Comparison of ENCODE assay signal across 9 cellular contexts in the genomic region with DNA sequence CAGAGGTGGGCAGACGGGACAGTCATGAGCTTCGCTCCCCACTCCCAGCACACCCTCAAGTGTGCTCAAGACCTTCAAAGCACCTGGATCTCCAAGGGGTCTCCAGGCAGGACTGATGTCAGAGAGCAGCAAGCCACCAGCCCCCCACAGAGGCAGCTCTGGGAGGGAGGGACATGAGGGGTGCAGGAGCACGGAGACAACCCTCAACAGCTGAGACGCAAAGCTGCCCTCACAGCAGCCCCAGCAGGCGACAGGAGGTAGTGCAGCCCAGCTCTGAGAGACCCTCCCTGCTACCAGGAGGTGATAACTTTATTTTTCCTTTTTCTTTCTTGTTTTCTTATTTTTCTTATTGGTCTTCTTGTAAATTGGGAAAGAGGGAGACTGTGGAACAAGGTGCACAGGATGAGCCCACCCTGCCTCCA. TPM values are rescaled to one million over a fixed set of nuclear protein-coding genes. Genes with fewer than 3 reads are reported as not detected.
DNase-seq lines count a peak whose midpoint lies in the region; ATAC-seq and TF ChIP-seq lines count a peak whose summit lies in the region.
"Had no signal": no experiment of that assay in that cellular context is flagged by ENCODE, and none has a peak within 500 bp of the region (broad histone marks: within the 10 kb centered on the region; RNA-seq: fewer than 3 reads in every experiment).

No MANE protein-coding gene starts in this region.

- peaks cover 10% of the 10 kb centered on the region for H3K79me1 ChIP-seq in neuronal stem cell (ENCODE audit: low read depth, low read length)

- H3K4me2 ChIP-seq in neuronal stem cell (ENCODE audit: insufficient read depth, low read length, poor library complexity, severe bottlenecking): no peak overlapping the region

- H2BK120ac ChIP-seq in neuronal stem cell (ENCODE audit: low read depth, low read length): no peak overlapping the region

- H3K23ac ChIP-seq in neuronal stem cell (ENCODE audit: low read depth, low read length, poor library complexity): peak overlapping the region; percentile 80

- peak; percentile 58 for TF ChIP-seq CTCF in GM06990 (IDR thresholded peaks at IDR 0.05; ENCODE audit: insufficient read depth, low read length, poor library complexity, severe bottlenecking)

- H3K4me1 ChIP-seq in neuronal stem cell (ENCODE audit: control insufficient read depth in 2 of 2, insufficient read depth in 1 of 2, low read depth in 1 of 2, low read length in 2 of 2): peaks cover 5 to 13% of the 10 kb centered on the region in 2 donors

- H3K14ac ChIP-seq in neuronal stem cell (ENCODE audit: low read length): no peak overlapping the region

- no peak overlapping the region for H3K18ac ChIP-seq in neuronal stem cell (ENCODE audit: low read length)

- H3K36me3 ChIP-seq in GM06990 (ENCODE audit: control insufficient read depth, insufficient read depth, low read length) (peaks cover 31% of the 10 kb centered on the region), neuronal stem cell (replicated peaks in 1 of 2; ENCODE audit: control insufficient read depth in 2 of 2, insufficient read depth in 2 of 2, low read length in 2 of 2) (peaks cover 38 to 69% of the 10 kb centered on the region in 2 donors)

- H3K4ac ChIP-seq in neuronal stem cell (ENCODE audit: low read length): no peak overlapping the region

- WGBS in neuronal stem cell (ENCODE audit: extremely low coverage in 2 of 2, insufficient read length in 2 of 2, insufficient replicate concordance in 1 of 2), 2 donors: no CpG with 5 or more reads among the region's 5 CpGs

- H2BK12ac ChIP-seq in neuronal stem cell (ENCODE audit: low read length): no peak overlapping the region

- no peak overlapping the region for H2BK15ac ChIP-seq in neuronal stem cell (ENCODE audit: low read length)

- no peak overlapping the region for H3K4me3 ChIP-seq in GM06990 (replicated peaks; ENCODE audit: low read depth, low read length)
- no peak overlapping the region for H3K4me3 ChIP-seq in neuronal stem cell (ENCODE audit: low read length in 2 of 2)
- H3K4me3 ChIP-seq: SJCRH30 had no signal

- peaks cover 13 to 18% of the 10 kb centered on the region in 2 donors for H3K9me3 ChIP-seq in neuronal stem cell (replicated peaks in 1 of 2; ENCODE audit: control insufficient read depth in 2 of 2, insufficient read depth in 1 of 2, low read depth in 1 of 2, low read length in 2 of 2)
- H3K9me3 ChIP-seq: SJCRH30 had no signal

- no peak for ATAC-seq in GM19463 (IDR thresholded peaks at IDR 0.05; ENCODE audit: unreplicated experiment)
- no peak for ATAC-seq in GM21526 (IDR thresholded peaks at IDR 0.05; ENCODE audit: low FRiP score, unreplicated experiment)

- no peak overlapping the region for H2BK5ac ChIP-seq in neuronal stem cell (ENCODE audit: low read length)

- H3K9ac ChIP-seq in neuronal stem cell (ENCODE audit: low read depth, low read length, poor library complexity): no peak overlapping the region

- DNase-seq in GM06990 (ENCODE audit: extremely low read depth, insufficient read length) (no peak), LHCN-M2 (ENCODE audit: low read depth) (peak; percentile 34), dermis blood vessel endothelial cell (peak; percentile 35), neuronal stem cell (ENCODE audit: low spot score) (no peak), hypothalamus (lab: John Stamatoyannopoulos, UW) (no peak), posterior vena cava (ENCODE audit: low spot score) (no peak)

- no peak overlapping the region for H4K91ac ChIP-seq in neuronal stem cell (ENCODE audit: low read depth, low read length, poor library complexity)

- no peaks in the 10 kb centered on the region for H3K27me3 ChIP-seq in GM06990 (replicated peaks; ENCODE audit: control insufficient read depth, insufficient read depth, low read length)
- H3K27me3 ChIP-seq in neuronal stem cell (ENCODE audit: control insufficient read depth in 3 of 3, insufficient read depth in 3 of 3, low read depth in 1 of 3, low read length in 3 of 3): no peaks in the 10 kb centered on the region
- H3K27me3 ChIP-seq: SJCRH30 had no signal

- H2AK5ac ChIP-seq in neuronal stem cell (ENCODE audit: low read depth, low read length): no peak overlapping the region

- H4K8ac ChIP-seq in neuronal stem cell (ENCODE audit: low read depth, low read length): no peak overlapping the region

- H2AFZ ChIP-seq in neuronal stem cell (ENCODE audit: low read length): no peak overlapping the region

- intact Hi-C loops in posterior vena cava (cut with DNase I): loop anchor here (5.0 kb wide), 1 partner anchor 51 kb away; no protein-coding TSS in a partner anchor

- H3K27ac ChIP-seq in neuronal stem cell (replicated peaks; ENCODE audit: low read length): no peak overlapping the region
- H3K27ac ChIP-seq: SJCRH30 had no signal

RNA-seq across cellular contexts. Expression of a gene that starts 17.9 kb away (rescaled TPM):
- 317 and 467 TPM in 2 replicates for total RNA-seq in LHCN-M2 (2014; rRNA removed)
- polyA plus RNA-seq in LHCN-M2 (2012): 113 TPM
- 115 and 214 TPM in 2 replicates for total RNA-seq in dermis blood vessel endothelial cell
- 109 TPM for polyA plus RNA-seq in neuronal stem cell (2013, experiment 1 of 2)
- polyA plus RNA-seq in neuronal stem cell (2013, experiment 2 of 2): 114 TPM
- 10 to 100 TPM; 58.3 to 66.1 TPM for total RNA-seq in posterior vena cava

RNA-seq across cellular contexts. Expression of a gene that starts 24.7 kb away (rescaled TPM):
- total RNA-seq in LHCN-M2 (2014; rRNA removed): 205 and 222 TPM in 2 replicates
- polyA plus RNA-seq in LHCN-M2 (2012): 168 TPM
- total RNA-seq in dermis blood vessel endothelial cell: 163 and 236 TPM in 2 replicates
- polyA plus RNA-seq in neuronal stem cell (2013, experiment 1 of 2): 84.4 TPM
- polyA plus RNA-seq in neuronal stem cell (2013, experiment 2 of 2): 82.3 TPM
- total RNA-seq in posterior vena cava: 100 to 1,000 TPM; 115 to 143 TPM

RNA-seq across cellular contexts. Expression of a gene that starts 30.0 kb away (rescaled TPM):
- 2.8 and 3.0 TPM in 2 replicates for total RNA-seq in LHCN-M2 (2014; rRNA removed)
- polyA plus RNA-seq in LHCN-M2 (2012): 2.0 TPM
- 5.1 and 7.0 TPM in 2 replicates for total RNA-seq in dermis blood vessel endothelial cell
- polyA plus RNA-seq in neuronal stem cell (2013, experiment 1 of 2): 0.95 TPM
- polyA plus RNA-seq in neuronal stem cell (2013, experiment 2 of 2): 0.87 TPM
- 1 to 10 TPM; 3.3 to 3.8 TPM for total RNA-seq in posterior vena cava

RNA-seq across cellular contexts. Expression of a gene that starts 46.8 kb away (rescaled TPM):
- 2.5 and 2.8 TPM in 2 replicates for total RNA-seq in LHCN-M2 (2014; rRNA removed)
- polyA plus RNA-seq in LHCN-M2 (2012): 6.1 TPM
- 0.98 and 2.2 TPM in 2 replicates for total RNA-seq in dermis blood vessel endothelial cell
- polyA plus RNA-seq in neuronal stem cell (2013, experiment 1 of 2): 23.8 TPM
- polyA plus RNA-seq in neuronal stem cell (2013, experiment 2 of 2): 21.4 TPM
- 10 to 100 TPM in 1 of 2 donors, 1 to 10 TPM in 1; 8.2 to 10.2 TPM for total RNA-seq in posterior vena cava

Comparison
In these comparisons a context has a peak if more than half of its experiments do, and no peak if none do; other contexts are left out.
1. DNase-seq: peak in LHCN-M2 (single experiment) and dermis blood vessel endothelial cell (single experiment); none in GM06990 (single experiment), neuronal stem cell (single experiment), hypothalamus (0 of 51) and posterior vena cava (single experiment).